Comparison of ENCODE assay signal across 11 cellular contexts in the genomic region with DNA sequence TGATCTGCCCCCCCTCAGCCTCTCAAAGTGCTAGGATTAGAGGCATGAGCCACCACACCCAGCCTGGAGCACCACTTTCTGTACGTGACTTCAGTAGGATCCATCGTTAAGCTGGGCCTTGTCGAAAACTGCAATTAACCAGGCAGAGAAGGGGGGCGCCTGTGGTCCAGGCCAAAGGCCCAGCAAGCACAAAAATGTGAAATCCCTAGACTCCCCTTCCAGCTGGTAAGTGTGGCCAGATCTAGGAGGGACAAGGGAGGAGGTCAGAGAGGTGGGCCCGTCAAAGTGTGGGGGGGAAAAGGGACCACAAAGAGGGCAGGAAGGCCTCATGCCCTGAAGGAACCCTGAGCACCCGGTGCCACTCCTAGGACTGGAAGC. TPM values are rescaled to one million over a fixed set of nuclear protein-coding genes. Genes with fewer than 3 reads are reported as not detected.
A peak's percentile ranks its signal among the peaks of the same experiment; 100 is the strongest.
DNase-seq lines count a peak whose midpoint lies in the region; ATAC-seq and TF ChIP-seq lines count a peak whose summit lies in the region.
"Had no signal": no experiment of that assay in that cellular context is flagged by ENCODE, and none has a peak within 500 bp of the region (broad histone marks: within the 10 kb centered on the region; RNA-seq: fewer than 3 reads in every experiment).

No MANE protein-coding gene starts in this region.

- peaks cover 4 to 100% (median 63%) of the 10 kb centered on the region in 9 donors for H3K36me3 ChIP-seq in heart right ventricle
- H3K36me3 ChIP-seq in uterus, result no peaks in the 10 kb centered on the region

- intact Hi-C loops in heart right ventricle (cut with DNase I), result loop anchor here in 7 of 10 donors (5.0 to 10.0 kb wide), 5 partner anchors 43 to 261 kb away; partner anchors contain the start of gene ADGRL1 (in 1 of the 7)
- intact Hi-C loops in cardiac septum (cut with DNase I), result loop anchor here (5.0 to 10.0 kb wide), 3 partner anchors 51 to 258 kb away; no protein-coding TSS in a partner anchor
- intact Hi-C loops in dendritic cell treated with granulocyte-macrophage colony-stimulating factor and Interleukin-4, amounts not matched to agents 40 ng/mL and 50 ng/mL, for 4 days (cut with micrococcal nuclease), result loop anchor here (10.0 kb wide), 1 partner anchor 261 kb away; no protein-coding TSS in a partner anchor
- intact Hi-C loops in uterus (cut with DNase I; ENCODE audit: low total_unique reads), result no loop called here

- H3K27me3 Mint-ChIP-seq in dendritic cell treated with granulocyte-macrophage colony-stimulating factor and Interleukin-4, amounts not matched to agents 40 ng/mL and 50 ng/mL, for 4 days, result no peaks in the 10 kb centered on the region
- H3K27me3 Mint-ChIP-seq in naive thymus-derived CD8-positive, alpha-beta T cell, result no peaks in the 10 kb centered on the region

- H3K4me1 ChIP-seq in heart right ventricle (peaks cover 0 to 17% (median 10%) of the 10 kb centered on the region in 9 donors), uterus (peaks cover 0 to 4% of the 10 kb centered on the region in 2 donors)
- H3K4me1 ChIP-seq: SJCRH30 had no signal

- peak overlapping the region in 2 of 10 donors; percentile 37 to 40 for H3K4me3 ChIP-seq in heart right ventricle
- H3K4me3 ChIP-seq in uterus, result no peak overlapping the region
- H3K4me3 ChIP-seq: SJCRH30 had no signal

- no peak overlapping the region for H3K4me3 Mint-ChIP-seq in dendritic cell treated with granulocyte-macrophage colony-stimulating factor and Interleukin-4, amounts not matched to agents 40 ng/mL and 50 ng/mL, for 4 days
- peak overlapping the region in 3 of 10 donors; percentile 4 to 30 (median 29) for H3K4me3 Mint-ChIP-seq in naive thymus-derived CD8-positive, alpha-beta T cell

- H3K27ac ChIP-seq in heart right ventricle (peak overlapping the region in 7 of 10 donors; percentile 24 to 82 (median 67)), uterus (peak overlapping the region; percentile 73 to 86)
- H3K27ac ChIP-seq: C4-2B, foreskin keratinocyte, SJCRH30 had no signal

- peaks cover 100% of the 10 kb centered on the region for H3K36me3 Mint-ChIP-seq in dendritic cell treated with granulocyte-macrophage colony-stimulating factor and Interleukin-4, amounts not matched to agents 40 ng/mL and 50 ng/mL, for 4 days (ENCODE audit: low read depth)
- H3K36me3 Mint-ChIP-seq in naive thymus-derived CD8-positive, alpha-beta T cell, result peaks cover 0 to 92% (median 28%) of the 10 kb centered on the region in 3 donors

- TF ChIP-seq POLR2A in uterus (IDR thresholded peaks at IDR 0.05), result no peak

- DNase-seq in heart right ventricle (no peak), cardiac septum (ENCODE audit: low spot score) (no peak), uterus (no peak), GM03348 (ENCODE audit: low spot score) (no peak), ACHN (no peak)
- peak in 1 of 10 donors; percentile 26 for DNase-seq in naive thymus-derived CD8-positive, alpha-beta T cell

- H3K27ac Mint-ChIP-seq in dendritic cell treated with granulocyte-macrophage colony-stimulating factor and Interleukin-4, amounts not matched to agents 40 ng/mL and 50 ng/mL, for 4 days, result peak overlapping the region; percentile 46
- H3K27ac Mint-ChIP-seq in naive thymus-derived CD8-positive, alpha-beta T cell, result peak overlapping the region in 8 of 10 donors; percentile 57 to 92 (median 68)

- H3K4me1 Mint-ChIP-seq in dendritic cell treated with granulocyte-macrophage colony-stimulating factor and Interleukin-4, amounts not matched to agents 40 ng/mL and 50 ng/mL, for 4 days (ENCODE audit: low read depth), result peaks cover 61% of the 10 kb centered on the region
- peaks cover 14 to 34% (median 28%) of the 10 kb centered on the region in 4 donors for H3K4me1 Mint-ChIP-seq in naive thymus-derived CD8-positive, alpha-beta T cell

- H3K9me3 ChIP-seq in heart right ventricle, result no peaks in the 10 kb centered on the region
- no peaks in the 10 kb centered on the region for H3K9me3 ChIP-seq in uterus
- H3K9me3 ChIP-seq: SJCRH30 had no signal

- TF ChIP-seq CTCF in heart right ventricle (IDR thresholded peaks at IDR 0.05) (no peak), uterus (IDR thresholded peaks at IDR 0.05) (no peak)

- POLR2A ChIA-PET in naive thymus-derived CD8-positive, alpha-beta T cell (lab: Charles Lee), result interaction anchor here (0.6 to 8.1 kb wide), 14 partner anchors 9 to 1967 kb away, joined by 3 to 115 read pairs (median 6); partner anchors contain the start of genes ADGRE5, ASF1B and DDX39A

- in situ Hi-C loops in ACHN (cut with HindIII; ENCODE audit: low pct_ligation_motif_present, low pct_unique_long_range_greater_than_20kb, low sequenced_read_pairs), result no loop called here

- H3K27me3 ChIP-seq in heart right ventricle, result no peaks in the 10 kb centered on the region
- no peaks in the 10 kb centered on the region for H3K27me3 ChIP-seq in uterus
- H3K27me3 ChIP-seq: foreskin keratinocyte, SJCRH30 had no signal

- ATAC-seq in heart right ventricle (no peak), HG03521 (IDR thresholded peaks at IDR 0.05; ENCODE audit: unreplicated experiment) (no peak)
- no peak for ATAC-seq in naive thymus-derived CD8-positive, alpha-beta T cell

- 85% methylated on average over 6 of the region's 6 CpGs for WGBS in heart right ventricle, 2 donors

- no peaks in the 10 kb centered on the region for H3K9me3 Mint-ChIP-seq in dendritic cell treated with granulocyte-macrophage colony-stimulating factor and Interleukin-4, amounts not matched to agents 40 ng/mL and 50 ng/mL, for 4 days
- peaks cover 0 to 2% (median 0%) of the 10 kb centered on the region in 9 donors for H3K9me3 Mint-ChIP-seq in naive thymus-derived CD8-positive, alpha-beta T cell

RNA-seq across cellular contexts. Expression of gene DDX39A, which starts 13.8 kb away (rescaled TPM):
- total RNA-seq in heart right ventricle (10 to 100 TPM; 15.4 to 39.6 (median 21.7) TPM), cardiac septum (26.7 TPM), uterus (10 to 100 TPM; 41.3 to 91.2 (median 52.8) TPM)
- 100 to 1,000 TPM in 1 of 2 donors, 10 to 100 TPM in 1; 78.3 to 110 TPM for polyA plus RNA-seq in heart right ventricle
- total RNA-seq in naive thymus-derived CD8-positive, alpha-beta T cell, result 100 to 1,000 TPM; 158 to 165 TPM
- 100 to 1,000 TPM in 2 of 3 donors, 10 to 100 TPM in 1; 96.0 to 136 (median 106) TPM for polyA plus RNA-seq in naive thymus-derived CD8-positive, alpha-beta T cell

RNA-seq across cellular contexts. Expression of gene ADGRE5, which starts 24.1 kb away (rescaled TPM):
- total RNA-seq in heart right ventricle, result 10 to 100 TPM; 24.0 to 58.0 (median 32.8) TPM
- 10 to 100 TPM; 14.5 to 30.6 TPM for polyA plus RNA-seq in heart right ventricle
- 36.4 TPM for total RNA-seq in cardiac septum
- total RNA-seq in naive thymus-derived CD8-positive, alpha-beta T cell, result 100 to 1,000 TPM; 112 to 116 TPM
- polyA plus RNA-seq in naive thymus-derived CD8-positive, alpha-beta T cell, result 100 to 1,000 TPM; 122 to 164 (median 158) TPM
- 100 to 1,000 TPM in 1 of 4 donors, 10 to 100 TPM in 3; 32.1 to 217 (median 57.7) TPM for total RNA-seq in uterus

RNA-seq across cellular contexts. Expression of gene PKN1, which starts 27.7 kb away (rescaled TPM):
- 100 to 1,000 TPM in 9 of 10 donors, 10 to 100 TPM in 1; 85.2 to 176 (median 126) TPM for total RNA-seq in heart right ventricle
- polyA plus RNA-seq in heart right ventricle, result 100 to 1,000 TPM; 108 to 146 TPM
- 136 TPM for total RNA-seq in cardiac septum
- total RNA-seq in naive thymus-derived CD8-positive, alpha-beta T cell, result 100 to 1,000 TPM; 188 to 200 TPM
- polyA plus RNA-seq in naive thymus-derived CD8-positive, alpha-beta T cell, result 10 to 100 TPM; 45.5 to 96.6 (median 56.8) TPM
- 100 to 1,000 TPM in 1 of 4 donors, 10 to 100 TPM in 3; 56.2 to 129 (median 82.4) TPM for total RNA-seq in uterus
